In genomic region chr5:172417983-172418630, GRCh38 we compare ENCODE assay signal across 8 cellular contexts. TPM values are rescaled to one million over a fixed set of nuclear protein-coding genes. Genes with fewer than 3 reads are reported as not detected.
DNase-seq lines count a peak whose midpoint lies in the region; ATAC-seq and TF ChIP-seq lines count a peak whose summit lies in the region.

No MANE protein-coding gene starts in this region.

- no peaks in the 10 kb centered on the region for H3F3A ChIP-seq in MM.1S (ENCODE audit: insufficient read depth, low read length)

- DNase-seq in Ammon's horn (ENCODE audit: low spot score) (peak; percentile 81), SK-N-MC (ENCODE audit: low read depth, low spot score) (no peak), fibroblast of villous mesenchyme (ENCODE audit: low read depth) (peak; percentile 99), osteocyte (ENCODE audit: extremely low spot score, unreplicated experiment) (peak; percentile 92), NCI-H1105 treated with DMSO at 0.1 percent for 48 hours (lab: John Stamatoyannopoulos, UW) (no peak), MM.1S (no peak)
- DNase-seq in effector memory CD8-positive, alpha-beta T cell = no peak

- no peak for ATAC-seq in HG03378 (IDR thresholded peaks at IDR 0.05; ENCODE audit: unreplicated experiment)
- no peak for ATAC-seq in effector memory CD8-positive, alpha-beta T cell (replicated peaks)

- no peaks in the 10 kb centered on the region for H4K20me1 ChIP-seq in MM.1S (ENCODE audit: insufficient read depth, low read length)

- peaks cover 28% of the 10 kb centered on the region for H3K36me3 Mint-ChIP-seq in osteocyte (ENCODE audit: unreplicated experiment)
- no peaks in the 10 kb centered on the region for H3K36me3 Mint-ChIP-seq in effector memory CD8-positive, alpha-beta T cell (ENCODE audit: insufficient read depth)

- H3K27ac Mint-ChIP-seq in osteocyte (ENCODE audit: unreplicated experiment) = peak overlapping the region; percentile 95
- no peak overlapping the region for H3K27ac Mint-ChIP-seq in effector memory CD8-positive, alpha-beta T cell

- peaks cover 74% of the 10 kb centered on the region for H3K4me1 Mint-ChIP-seq in osteocyte (ENCODE audit: unreplicated experiment)
- H3K4me1 Mint-ChIP-seq in effector memory CD8-positive, alpha-beta T cell (ENCODE audit: low read depth in 2 of 2) = no peaks in the 10 kb centered on the region

- no peaks in the 10 kb centered on the region for H3K27me3 Mint-ChIP-seq in osteocyte (ENCODE audit: unreplicated experiment)
- peaks cover 14 to 47% of the 10 kb centered on the region in 2 donors for H3K27me3 Mint-ChIP-seq in effector memory CD8-positive, alpha-beta T cell

- no peaks in the 10 kb centered on the region for H3K9me3 Mint-ChIP-seq in osteocyte (ENCODE audit: unreplicated experiment)
- H3K9me3 Mint-ChIP-seq in effector memory CD8-positive, alpha-beta T cell = no peaks in the 10 kb centered on the region

- no peaks in the 10 kb centered on the region for H3K27me3 ChIP-seq in MM.1S (replicated peaks; ENCODE audit: insufficient read depth, low read length)

- peak overlapping the region; percentile 52 for H3K4me3 Mint-ChIP-seq in osteocyte (ENCODE audit: unreplicated experiment)
- H3K4me3 Mint-ChIP-seq in effector memory CD8-positive, alpha-beta T cell = no peak overlapping the region

- H3K4me3 ChIP-seq in SK-N-MC (peak overlapping the region; percentile 50; the same call in 1 of the 2 replicates), fibroblast of villous mesenchyme (ENCODE audit: low read depth, low read length) (no peak overlapping the region), MM.1S (ENCODE audit: low read length) (no peak overlapping the region)

- no peaks in the 10 kb centered on the region for H3K79me2 ChIP-seq in MM.1S (ENCODE audit: low read length)

- H3K9me2 ChIP-seq in MM.1S (replicated peaks; ENCODE audit: insufficient read depth, low read length) = no peaks in the 10 kb centered on the region

- H3K36me3 ChIP-seq in SK-N-MC (ENCODE audit: insufficient read depth, low read length) = no peaks in the 10 kb centered on the region
- no peaks in the 10 kb centered on the region for H3K36me3 ChIP-seq in MM.1S (replicated peaks; ENCODE audit: insufficient read depth, low read length)

- H3K27ac ChIP-seq in SK-N-MC (peak overlapping the region; percentile 77), MM.1S (ENCODE audit: low read length) (no peak overlapping the region)

- H2AFZ ChIP-seq in MM.1S (ENCODE audit: low read length) = no peak overlapping the region

- no peak for TF ChIP-seq CTCF in fibroblast of villous mesenchyme (IDR thresholded peaks at IDR 0.05; ENCODE audit: insufficient read depth, low read depth, low read length)
- no peak for TF ChIP-seq CTCF in osteocyte (IDR thresholded peaks at IDR 0.05)
- TF ChIP-seq CTCF in MM.1S (IDR thresholded peaks at IDR 0.05; ENCODE audit: low read length) = no peak

- 0 out of 2 replicates have a peak, but pooled peaks cover 8% of the 10 kb centered on the region for H3K4me1 ChIP-seq in MM.1S (ENCODE audit: low read length)

- H3K9me3 ChIP-seq in SK-N-MC (ENCODE audit: low read depth, low read length) (no peaks in the 10 kb centered on the region), MM.1S (replicated peaks; ENCODE audit: insufficient read depth, low read length) (no peaks in the 10 kb centered on the region)

- peak overlapping the region; percentile 60 for H3K9ac ChIP-seq in SK-N-MC (ENCODE audit: insufficient read length)
- H3K9ac ChIP-seq in MM.1S (ENCODE audit: low read length) = no peak overlapping the region

- no peak overlapping the region for H3K4me2 ChIP-seq in MM.1S (ENCODE audit: low read depth, low read length)

RNA-seq across cellular contexts. Expression of gene SH3PXD2B, which starts 36.2 kb away (rescaled TPM):
- 28.1 and 32.2 TPM in 2 replicates for total RNA-seq in fibroblast of villous mesenchyme
- 114 and 125 TPM in 2 replicates for total RNA-seq in osteocyte

Comparison
In these comparisons a context has a peak if more than half of its experiments do, and no peak if none do; other contexts are left out.
1. DNase-seq: peak in Ammon's horn (single experiment), fibroblast of villous mesenchyme (single experiment) and osteocyte (single experiment); none in SK-N-MC (single experiment), NCI-H1105 treated with DMSO at 0.1 percent for 48 hours (single experiment), effector memory CD8-positive, alpha-beta T cell (0 of 3) and MM.1S (single experiment).